26 cellular contexts compared by ENCODE assay signal in the genomic region with DNA sequence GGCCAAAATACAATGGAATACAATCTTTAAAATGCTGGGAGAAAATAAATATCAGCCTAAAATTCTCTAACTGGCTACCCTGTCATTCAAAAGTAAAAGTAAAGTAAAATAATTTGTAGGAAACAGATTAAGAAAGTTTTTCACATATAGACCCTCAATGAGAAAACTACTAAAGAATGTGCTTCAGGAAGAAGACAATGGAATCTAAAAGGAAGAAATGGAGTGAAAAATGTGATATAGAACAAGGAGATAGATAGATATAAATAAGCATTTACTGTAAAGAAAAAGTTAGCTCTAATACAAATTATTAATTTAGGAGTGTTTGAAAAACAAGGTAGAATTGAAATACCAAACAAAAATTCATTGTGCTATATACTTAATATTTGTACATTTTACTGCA.
"Had no signal": no experiment of that assay in that cellular context is flagged by ENCODE, and none has a peak within 500 bp of the region (broad histone marks: within the 10 kb centered on the region; RNA-seq: fewer than 3 reads in every experiment).

No MANE protein-coding gene starts in this region.

- H3K36me3 ChIP-seq: colonic mucosa, esophagus muscularis mucosa, esophagus squamous epithelium, gastrocnemius medialis, gastroesophageal sphincter, heart left ventricle, heart right ventricle had no signal

- ATAC-seq: effector memory CD8-positive, alpha-beta T cell; esophagus mucosa; foreskin keratinocyte; gastrocnemius medialis; gastroesophageal sphincter; heart left ventricle; heart right ventricle had no signal

- FAIRE-seq: colon, endothelial cell of umbilical vein, frontal cortex had no signal

- H3K9me3 ChIP-seq: colonic mucosa, esophagus muscularis mucosa, esophagus squamous epithelium, gastrocnemius medialis, gastroesophageal sphincter had no signal

- DNase-seq: colonic mucosa; cortex of kidney; dorsolateral prefrontal cortex; effector CD4-positive, alpha-beta T cell; effector CD8-positive, alpha-beta T cell; effector memory CD4-positive, alpha-beta T cell; effector memory CD8-positive, alpha-beta T cell; endodermal cell; erythroblast; esophagus squamous epithelium; foreskin fibroblast; foreskin melanocyte; gastrocnemius medialis; glutamatergic neuron; head of caudate nucleus; heart left ventricle; heart right ventricle had no signal

- H3K27me3 ChIP-seq: colonic mucosa, dorsolateral prefrontal cortex, esophagus muscularis mucosa, esophagus squamous epithelium, foreskin keratinocyte, gastrocnemius medialis, gastroesophageal sphincter, heart left ventricle, heart right ventricle had no signal

- H3K27ac ChIP-seq: colonic mucosa, coronary artery, dorsolateral prefrontal cortex, epithelial cell of prostate, esophagus muscularis mucosa, esophagus squamous epithelium, foreskin keratinocyte, gastrocnemius medialis, gastroesophageal sphincter, heart left ventricle, heart right ventricle had no signal

- H3K4me1 ChIP-seq: colonic mucosa, esophagus squamous epithelium, foreskin keratinocyte had no signal

- H3K4me3 ChIP-seq: colonic mucosa, coronary artery, dorsolateral prefrontal cortex, esophagus muscularis mucosa, esophagus squamous epithelium, gastrocnemius medialis, gastroesophageal sphincter, heart left ventricle, heart right ventricle had no signal
